1 cellular context compared by ENCODE assay signal in genomic region chr15:63553388-63553791, GRCh38.
TF ChIP-seq lines count a peak whose summit lies in the region.

No MANE protein-coding gene starts in this region.

TF ChIP-seq in IMR-90, 13 proteins besides CTCF, POLR2A, EP300 and RAD21 (continued from another document):
- TF ChIP-seq ELK1 (IDR thresholded peaks at IDR 0.05; ENCODE audit: borderline replicate concordance, low read depth, low read length) (no peak), CHD1 (IDR thresholded peaks at IDR 0.05; ENCODE audit: low read depth, low read length) (no peak)
